Comparison of ENCODE assay signal across 15 cellular contexts in the genomic region with DNA sequence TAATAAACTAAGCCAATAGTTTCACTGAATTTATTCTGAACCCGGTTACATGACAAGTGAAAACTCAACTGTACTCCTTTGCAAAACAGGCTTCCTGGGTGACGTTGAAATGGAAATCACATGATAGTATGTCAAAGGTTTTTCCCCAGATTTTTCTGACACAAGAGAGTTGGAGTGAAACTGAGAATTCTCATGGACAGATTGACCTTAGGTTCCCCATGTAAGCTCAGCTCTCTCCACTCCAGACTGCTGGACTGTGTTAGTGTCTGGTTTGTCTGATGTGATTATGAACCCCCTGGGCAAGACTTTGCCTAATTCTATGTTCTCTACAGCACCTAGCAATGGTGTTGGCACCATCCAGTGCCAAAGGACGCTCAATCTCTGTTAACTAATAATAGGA.
DNase-seq lines count a peak whose midpoint lies in the region; ATAC-seq lines count a peak whose summit lies in the region.
"Had no signal": no experiment of that assay in that cellular context is flagged by ENCODE, and none has a peak within 500 bp of the region (broad histone marks: within the 10 kb centered on the region; RNA-seq: fewer than 3 reads in every experiment).

No MANE protein-coding gene starts in this region.

- DNase-seq in iPS-NIHi7 (ENCODE audit: extremely low spot score): no peak
- DNase-seq in NCI-H2196 treated with DMSO at 0.1 percent for 48 hours (lab: John Stamatoyannopoulos, UW; ENCODE audit: unreplicated experiment): no peak
- no peak for DNase-seq in GM03348 (ENCODE audit: low spot score)
- DNase-seq in HT-29 (ENCODE audit: low spot score): no peak
- DNase-seq: activated CD4-positive, alpha-beta memory T cell treated with anti-CD3 and anti-CD28 coated beads, Interleukin-2, amount 10 ng/mL, durations not matched to agents 7 days and 5 days; activated naive CD8-positive, alpha-beta T cell treated with anti-CD3 and anti-CD28 coated beads, Interleukin-2, amount 50 U/mL, for 24 hours; DMS 273 treated with DMSO at 0.1 percent for 48 hours; endodermal cell; NCI-H524 treated with DMSO at 0.1 percent for 48 hours; stimulated activated naive CD8-positive, alpha-beta T cell treated with anti-CD3 and anti-CD28 coated beads, Interleukin-15, amount 100 ng/mL, for 72 hours had no signal

- ATAC-seq in GM19324 (IDR thresholded peaks at IDR 0.05; ENCODE audit: low FRiP score, unreplicated experiment) (peak; percentile 53), HG02642 (IDR thresholded peaks at IDR 0.05; ENCODE audit: poor library complexity, unreplicated experiment) (peak; percentile 77), HG03439 (IDR thresholded peaks at IDR 0.05; ENCODE audit: unreplicated experiment) (peak; percentile 79)
- ATAC-seq: activated naive CD8-positive, alpha-beta T cell treated with anti-CD3 and anti-CD28 coated beads, Interleukin-2, amount 50 U/mL, for 24 hours; GM23338; SK-N-SH treated with all-trans-retinoic acid at 6 μM for 48 hours; stimulated activated naive CD8-positive, alpha-beta T cell treated with anti-CD3 and anti-CD28 coated beads, Interleukin-15, amount 100 ng/mL, for 72 hours had no signal
